In the genomic region with DNA sequence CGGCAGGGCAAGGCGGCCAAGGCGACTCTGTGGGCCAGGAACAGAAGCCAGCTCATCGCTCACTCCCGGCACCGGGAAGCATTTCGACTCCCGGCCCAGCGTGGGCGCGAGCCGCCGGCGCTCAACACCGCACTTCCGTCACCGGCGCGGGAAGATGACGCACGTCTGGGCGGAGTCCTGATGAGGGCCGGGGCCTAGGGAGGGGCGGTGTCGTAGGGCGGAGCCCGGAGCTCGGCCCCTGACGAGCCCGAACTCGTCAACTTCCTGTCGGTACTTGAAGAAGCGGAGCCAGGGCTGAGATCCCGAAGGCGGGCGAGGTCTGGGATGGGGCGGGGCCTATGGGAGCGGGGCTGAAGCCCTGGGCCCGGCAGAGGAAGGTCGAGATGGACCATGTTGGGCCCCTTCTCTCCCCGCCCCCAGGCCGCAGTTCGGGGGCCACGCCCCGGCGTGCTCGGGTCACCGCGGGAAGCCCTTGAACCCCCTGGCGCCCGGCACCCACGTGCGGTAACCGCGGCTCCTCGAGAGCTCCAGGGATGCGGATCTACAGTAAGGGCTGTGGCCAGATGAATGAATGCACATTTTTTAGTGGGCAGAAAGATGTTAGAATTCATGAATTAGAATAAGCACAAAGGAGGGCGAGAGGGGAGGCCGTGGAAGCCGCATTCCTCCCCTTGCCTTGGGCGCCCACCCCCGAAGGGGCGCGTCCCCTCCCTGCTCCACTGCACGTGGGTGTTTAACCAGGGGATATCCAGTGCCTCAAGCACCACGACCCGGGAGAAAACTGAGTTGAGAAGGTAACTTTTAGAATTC, we compare ENCODE assay signal across 8 cellular contexts. TPM values are rescaled to one million over a fixed set of nuclear protein-coding genes. Genes with fewer than 3 reads are reported as not detected.
DNase-seq lines count a peak whose midpoint lies in the region; ATAC-seq and TF ChIP-seq lines count a peak whose summit lies in the region.

A gene with protein sequence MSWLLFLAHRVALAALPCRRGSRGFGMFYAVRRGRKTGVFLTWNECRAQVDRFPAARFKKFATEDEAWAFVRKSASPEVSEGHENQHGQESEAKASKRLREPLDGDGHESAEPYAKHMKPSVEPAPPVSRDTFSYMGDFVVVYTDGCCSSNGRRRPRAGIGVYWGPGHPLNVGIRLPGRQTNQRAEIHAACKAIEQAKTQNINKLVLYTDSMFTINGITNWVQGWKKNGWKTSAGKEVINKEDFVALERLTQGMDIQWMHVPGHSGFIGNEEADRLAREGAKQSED (minus strand): TSS at position 129 of the 810 bp plus-strand sequence. CDS start 73 bp downstream, at position 56.

- H3K4me1 ChIP-seq in spleen = peaks cover 11 to 55% (median 35%) of the 10 kb centered on the region in 6 donors

- H3K9me3 ChIP-seq in spleen = no peaks in the 10 kb centered on the region

- peaks cover 49% of the 10 kb centered on the region for H3K36me3 Mint-ChIP-seq in central memory CD8-positive, alpha-beta T cell (ENCODE audit: insufficient read depth)

- no peak for TF ChIP-seq CTCF in AG09309 (IDR thresholded peaks at IDR 0.05; ENCODE audit: control insufficient read depth, insufficient read depth, low read depth, low read length, missing control alignments)
- peak in 2 of 11 experiments; percentile 12 to 33 for TF ChIP-seq CTCF in spleen (IDR thresholded peaks at IDR 0.05 in 8 of 11, conservative IDR thresholded peaks at IDR 0.05 in 3 of 11)

- peaks cover 29% of the 10 kb centered on the region for H3K4me1 Mint-ChIP-seq in central memory CD8-positive, alpha-beta T cell

- peak; percentile 92 for ATAC-seq in GM19025 (IDR thresholded peaks at IDR 0.05; ENCODE audit: low read depth, unreplicated experiment)
- peak; percentile 98 for ATAC-seq in HG03342 (IDR thresholded peaks at IDR 0.05; ENCODE audit: unreplicated experiment)
- ATAC-seq in central memory CD8-positive, alpha-beta T cell (replicated peaks; ENCODE audit: extremely low read depth, poor library complexity, severe bottlenecking) = peak; percentile 94

- DNase-seq in AG09309 (ENCODE audit: low read depth) = peak; percentile 90
- DNase-seq in NCI-H446 (lab: John Stamatoyannopoulos, UW) = peak; percentile 95 to 99
- peak; percentile 97 for DNase-seq in activated CD4-positive, CD25-positive, alpha-beta regulatory T cell treated with anti-CD3 and anti-CD28 coated beads, Interleukin-2, amount 50 U/mL, for 16 hours (ENCODE audit: low read depth, low spot score)
- peak; percentile 97 to 99 for DNase-seq in central memory CD8-positive, alpha-beta T cell (ENCODE audit: low spot score in 2 of 2)
- DNase-seq in inferior parietal cortex (ENCODE audit: extremely low spot score) = peak; percentile 99
- DNase-seq in spleen = peak; percentile 100

- peak within 1 kb of the TSS; percentile 96 for H3K27ac Mint-ChIP-seq in central memory CD8-positive, alpha-beta T cell (ENCODE audit: low read depth)

- H3K4me3 ChIP-seq in AG09309 (ENCODE audit: control insufficient read depth, low read depth, low read length) (peak within 1 kb of the TSS; percentile 97), spleen (peak within 1 kb of the TSS; percentile 83 to 100 (median 97))

- TF ChIP-seq POLR2A in spleen (IDR thresholded peaks at IDR 0.05) = peak in 2 of 3 donors; percentile 65 to 83

- H3K36me3 ChIP-seq in spleen = peaks cover 0 to 41% (median 32%) of the 10 kb centered on the region in 6 donors

- H3K4me3 Mint-ChIP-seq in central memory CD8-positive, alpha-beta T cell = peak within 1 kb of the TSS; percentile 88

- H3K27ac ChIP-seq in spleen = peak within 1 kb of the TSS; percentile 89 to 97 (median 92)

- WGBS in spleen, 5 donors = 0 to 1% (median 1%) methylated on average over 27 to 67 of the region's 67 CpGs

- H3K9me3 Mint-ChIP-seq in central memory CD8-positive, alpha-beta T cell = no peaks in the 10 kb centered on the region

- intact Hi-C loops in spleen (cut with DNase I; ENCODE audit: low total_unique reads) = loop anchor here (5.0 kb wide), 1 partner anchor 41 kb away; the partner anchor contains the start of gene ADI1

- H3K27me3 ChIP-seq in spleen (replicated peaks in 1 of 7) = no peaks in the 10 kb centered on the region

- H3K27me3 Mint-ChIP-seq in central memory CD8-positive, alpha-beta T cell = no peaks in the 10 kb centered on the region

RNA-seq across cellular contexts. Expression of the gene that starts here (rescaled TPM):
- total RNA-seq in spleen = 10 to 100 TPM; 17.9 to 24.7 (median 20.3) TPM
- polyA plus RNA-seq in spleen = 10 to 100 TPM in 1 of 3 donors, 1 to 10 TPM in 2; 4.3 to 11.9 (median 6.3) TPM

Comparison
In these comparisons a context has a peak if more than half of its experiments do, and no peak if none do; other contexts are left out.
1. Peak in every context shown above with its lines: DNase-seq, ATAC-seq, H3K4me3 ChIP-seq and H3K27ac ChIP-seq.